15 cellular contexts compared by ENCODE assay signal in genomic region chr16:4976079-4976478, GRCh38. TPM values are rescaled to one million over a fixed set of nuclear protein-coding genes. Genes with fewer than 3 reads are reported as not detected.
DNase-seq lines count a peak whose midpoint lies in the region; ATAC-seq and TF ChIP-seq lines count a peak whose summit lies in the region.
"Had no signal": no experiment of that assay in that cellular context is flagged by ENCODE, and none has a peak within 500 bp of the region (broad histone marks: within the 10 kb centered on the region; RNA-seq: fewer than 3 reads in every experiment).

No MANE protein-coding gene starts in this region.

- TF ChIP-seq CTCF in Panc1 (IDR thresholded peaks at IDR 0.05): no peak
- no peak for TF ChIP-seq CTCF in smooth muscle cell (IDR thresholded peaks at IDR 0.05; ENCODE audit: borderline replicate concordance, insufficient read depth, poor library complexity, severe bottlenecking)
- no peak for TF ChIP-seq CTCF in CD14-positive monocyte (IDR thresholded peaks at IDR 0.05)
- TF ChIP-seq CTCF in osteocyte (IDR thresholded peaks at IDR 0.05): no peak

- H4K20me1 ChIP-seq in smooth muscle cell (ENCODE audit: low read depth): no peaks in the 10 kb centered on the region

- peaks cover 4% of the 10 kb centered on the region for H3K4me1 Mint-ChIP-seq in activated naive CD8-positive, alpha-beta T cell treated with anti-CD3 and anti-CD28 coated beads, Interleukin-2, amount 50 U/mL, for 24 hours
- H3K4me1 Mint-ChIP-seq in activated naive CD8-positive, alpha-beta T cell treated with anti-CD3 and anti-CD28 coated beads for 36 hours: no peaks in the 10 kb centered on the region
- H3K4me1 Mint-ChIP-seq in CD14-positive monocyte: peaks cover 12% of the 10 kb centered on the region
- H3K4me1 Mint-ChIP-seq in osteocyte (ENCODE audit: unreplicated experiment): no peaks in the 10 kb centered on the region
- H3K4me1 Mint-ChIP-seq: central memory CD8-positive, alpha-beta T cell had no signal

- POLR2A ChIA-PET in Panc1 (lab: Charles Lee): no interaction called here

- DNase-seq in activated naive CD8-positive, alpha-beta T cell treated with anti-CD3 and anti-CD28 coated beads, Interleukin-2, amount 50 U/mL, for 24 hours: no peak
- no peak for DNase-seq in activated naive CD8-positive, alpha-beta T cell treated with anti-CD3 and anti-CD28 coated beads for 36 hours
- no peak for DNase-seq in Panc1 (ENCODE audit: low read depth, low spot score)
- peak; percentile 1 to 6 for DNase-seq in aorta
- DNase-seq in smooth muscle cell (lab: John Stamatoyannopoulos, UW; ENCODE audit: unreplicated experiment): no peak
- no peak for DNase-seq in CD14-positive monocyte (ENCODE audit: low spot score)
- no peak for DNase-seq in osteocyte (ENCODE audit: extremely low spot score, unreplicated experiment)
- DNase-seq: activated CD4-positive, alpha-beta T cell treated with anti-CD3 and anti-CD28 coated beads for 36 hours; NCI-H187; thyroid gland had no signal

- H3F3A ChIP-seq in smooth muscle cell (ENCODE audit: low read depth): no peaks in the 10 kb centered on the region

- H2AFZ ChIP-seq in smooth muscle cell (ENCODE audit: low read depth): no peak overlapping the region

- H3K27me3 ChIP-seq in Panc1 (ENCODE audit: control insufficient read depth, insufficient read depth, low read length) (peaks cover 2% of the 10 kb centered on the region; the same call in 1 of the 2 replicates), aorta (ENCODE audit: control insufficient read depth in 1 of 2, insufficient read depth in 2 of 2, low read length in 1 of 2) (no peaks in the 10 kb centered on the region), smooth muscle cell (ENCODE audit: low read depth) (no peaks in the 10 kb centered on the region)
- H3K27me3 ChIP-seq: thyroid gland had no signal

- H3K79me2 ChIP-seq in smooth muscle cell (ENCODE audit: low read depth): no peaks in the 10 kb centered on the region

- no peak overlapping the region for H3K27ac ChIP-seq in Panc1 (ENCODE audit: low read length)
- H3K27ac ChIP-seq in aorta (ENCODE audit: low read depth in 1 of 2, low read length in 2 of 2): no peak overlapping the region
- no peak overlapping the region for H3K27ac ChIP-seq in smooth muscle cell (ENCODE audit: low read depth)
- H3K27ac ChIP-seq: 22Rv1, skin epidermis, thyroid gland had no signal

- intact Hi-C loops in Panc1 (cut with micrococcal nuclease; ENCODE audit: unreplicated experiment) (no loop called here), aorta (cut with DNase I) (no loop called here), CD14-positive monocyte (cut with micrococcal nuclease) (no loop called here)

- peaks cover 18% of the 10 kb centered on the region for H3K27me3 Mint-ChIP-seq in activated naive CD8-positive, alpha-beta T cell treated with anti-CD3 and anti-CD28 coated beads, Interleukin-2, amount 50 U/mL, for 24 hours
- peaks cover 7% of the 10 kb centered on the region for H3K27me3 Mint-ChIP-seq in activated naive CD8-positive, alpha-beta T cell treated with anti-CD3 and anti-CD28 coated beads for 36 hours
- H3K27me3 Mint-ChIP-seq in CD14-positive monocyte (ENCODE audit: low read depth in 3 of 3) (peaks cover 4 to 23% (median 13%) of the 10 kb centered on the region in 3 donors), osteocyte (ENCODE audit: unreplicated experiment) (peaks cover 25% of the 10 kb centered on the region)

- H3K4me2 ChIP-seq in smooth muscle cell: no peak overlapping the region

- H3K9me3 Mint-ChIP-seq in activated naive CD8-positive, alpha-beta T cell treated with anti-CD3 and anti-CD28 coated beads, Interleukin-2, amount 50 U/mL, for 24 hours: no peaks in the 10 kb centered on the region
- H3K9me3 Mint-ChIP-seq in activated naive CD8-positive, alpha-beta T cell treated with anti-CD3 and anti-CD28 coated beads for 36 hours: no peaks in the 10 kb centered on the region
- H3K9me3 Mint-ChIP-seq in CD14-positive monocyte (no peaks in the 10 kb centered on the region), osteocyte (ENCODE audit: unreplicated experiment) (no peaks in the 10 kb centered on the region)
- H3K9me3 Mint-ChIP-seq: central memory CD8-positive, alpha-beta T cell had no signal

- WGBS in aorta, 2 donors: 84 to 91% methylated on average over 2 of the region's 2 CpGs
- 81% methylated on average over 2 of the region's 2 CpGs for WGBS in smooth muscle cell (ENCODE audit: low lambda C conversion rate)

- H3K9ac ChIP-seq in smooth muscle cell (ENCODE audit: low read depth): no peak overlapping the region

- no peak overlapping the region for H3K27ac Mint-ChIP-seq in activated naive CD8-positive, alpha-beta T cell treated with anti-CD3 and anti-CD28 coated beads, Interleukin-2, amount 50 U/mL, for 24 hours
- H3K27ac Mint-ChIP-seq in activated naive CD8-positive, alpha-beta T cell treated with anti-CD3 and anti-CD28 coated beads for 36 hours: no peak overlapping the region
- H3K27ac Mint-ChIP-seq in CD14-positive monocyte: peak overlapping the region in 2 of 7 donors; percentile 30 to 74
- H3K27ac Mint-ChIP-seq in osteocyte (ENCODE audit: unreplicated experiment): no peak overlapping the region
- H3K27ac Mint-ChIP-seq: activated CD4-positive, alpha-beta T cell treated with anti-CD3 and anti-CD28 coated beads for 36 hours had no signal

- ATAC-seq in activated naive CD8-positive, alpha-beta T cell treated with anti-CD3 and anti-CD28 coated beads, Interleukin-2, amount 50 U/mL, for 24 hours: peak; percentile 10
- ATAC-seq in HG03060 (IDR thresholded peaks at IDR 0.05; ENCODE audit: low read depth, unreplicated experiment): peak; percentile 91
- ATAC-seq in Panc1: 0 out of 2 replicates have a peak, but pooled peaks have one; percentile 43
- ATAC-seq in aorta (ENCODE audit: low FRiP score): no peak
- ATAC-seq: activated CD4-positive, alpha-beta T cell treated with anti-CD3 and anti-CD28 coated beads for 36 hours had no signal

- in situ Hi-C loops in Panc1 (cut with HindIII; ENCODE audit: low pct_unique_long_range_greater_than_20kb, low sequenced_read_pairs): no loop called here

- no TSS peak for BruUV-seq in Panc1 (replicated peaks; lab: Mats Ljungman, UMichigan)

- H3K36me3 Mint-ChIP-seq in activated naive CD8-positive, alpha-beta T cell treated with anti-CD3 and anti-CD28 coated beads, Interleukin-2, amount 50 U/mL, for 24 hours (ENCODE audit: low read depth): no peaks in the 10 kb centered on the region
- H3K36me3 Mint-ChIP-seq in activated naive CD8-positive, alpha-beta T cell treated with anti-CD3 and anti-CD28 coated beads for 36 hours: no peaks in the 10 kb centered on the region
- H3K36me3 Mint-ChIP-seq in CD14-positive monocyte (no peaks in the 10 kb centered on the region), osteocyte (ENCODE audit: unreplicated experiment) (no peaks in the 10 kb centered on the region)

- H3K36me3 ChIP-seq in Panc1 (ENCODE audit: control insufficient read depth, insufficient read depth, low read length): no peaks in the 10 kb centered on the region
- H3K36me3 ChIP-seq in aorta (ENCODE audit: control insufficient read depth in 1 of 2, insufficient read depth in 2 of 2, low read length in 1 of 2): no peaks in the 10 kb centered on the region
- H3K36me3 ChIP-seq in smooth muscle cell (ENCODE audit: low read depth): no peaks in the 10 kb centered on the region
- H3K36me3 ChIP-seq: thyroid gland had no signal

- H3K4me3 ChIP-seq in Panc1 (ENCODE audit: low read depth in 2 of 2, low read length in 2 of 2): no peak overlapping the region
- H3K4me3 ChIP-seq in aorta (ENCODE audit: low read length in 2 of 2): no peak overlapping the region
- no peak overlapping the region for H3K4me3 ChIP-seq in smooth muscle cell
- H3K4me3 ChIP-seq: skin epidermis, thyroid gland had no signal

- CTCF ChIA-PET in Panc1 (lab: Charles Lee): no interaction called here

- H3K4me1 ChIP-seq in Panc1 (ENCODE audit: control insufficient read depth, insufficient read depth, low read length) (no peaks in the 10 kb centered on the region), aorta (ENCODE audit: control insufficient read depth in 1 of 2, insufficient read depth in 2 of 2, low read length in 2 of 2) (no peaks in the 10 kb centered on the region), smooth muscle cell (ENCODE audit: low read depth) (no peaks in the 10 kb centered on the region)
- H3K4me1 ChIP-seq: thyroid gland had no signal

- no peak overlapping the region for H3K4me3 Mint-ChIP-seq in activated naive CD8-positive, alpha-beta T cell treated with anti-CD3 and anti-CD28 coated beads, Interleukin-2, amount 50 U/mL, for 24 hours
- H3K4me3 Mint-ChIP-seq in activated naive CD8-positive, alpha-beta T cell treated with anti-CD3 and anti-CD28 coated beads for 36 hours: no peak overlapping the region
- no peak overlapping the region for H3K4me3 Mint-ChIP-seq in CD14-positive monocyte
- H3K4me3 Mint-ChIP-seq in osteocyte (ENCODE audit: unreplicated experiment): no peak overlapping the region
- H3K4me3 Mint-ChIP-seq: activated CD4-positive, alpha-beta T cell treated with anti-CD3 and anti-CD28 coated beads for 36 hours; central memory CD8-positive, alpha-beta T cell had no signal

- no peaks in the 10 kb centered on the region for H3K9me3 ChIP-seq in Panc1 (ENCODE audit: control insufficient read depth, insufficient read depth, low read depth, low read length)
- peaks cover 2% of the 10 kb centered on the region for H3K9me3 ChIP-seq in aorta (ENCODE audit: control insufficient read depth, low read length)
- no peaks in the 10 kb centered on the region for H3K9me3 ChIP-seq in smooth muscle cell (replicated peaks; ENCODE audit: low read depth)
- H3K9me3 ChIP-seq: thyroid gland had no signal

RNA-seq across cellular contexts. Expression of gene SEC14L5, which starts 17.9 kb away (rescaled TPM):
- under 1 TPM; 0.04 to 0.10 TPM for total RNA-seq in activated naive CD8-positive, alpha-beta T cell treated with anti-CD3 and anti-CD28 coated beads for 36 hours
- total RNA-seq in Panc1 (2021; ENCODE audit: unreplicated experiment): 0.26 TPM
- polyA plus RNA-seq in Panc1 (2012; ENCODE audit: insufficient read length): 0.33 TPM
- total RNA-seq in aorta: under 1 TPM; 0.29 to 0.90 TPM
- under 1 TPM in 1 of 2 donors, not detected in 1; 0.26 TPM for polyA plus RNA-seq in aorta
- not detected in 2 replicates for total RNA-seq in smooth muscle cell
- polyA plus RNA-seq in smooth muscle cell: not detected in 2 replicates
- polyA plus RNA-seq in CD14-positive monocyte: under 1 TPM in 1 of 2 donors, not detected in 1; 0.03 TPM
- total RNA-seq in osteocyte: not detected in 2 replicates
- total RNA-seq: kidney epithelial cell had no signal

RNA-seq across cellular contexts. Expression of gene PPL, which starts 39.1 kb away (rescaled TPM):
- not detected for total RNA-seq in activated naive CD8-positive, alpha-beta T cell treated with anti-CD3 and anti-CD28 coated beads for 36 hours
- total RNA-seq in Panc1 (2021; ENCODE audit: unreplicated experiment) (89.4 TPM), aorta (10 to 100 TPM; 11.9 to 22.9 TPM), smooth muscle cell (4.8 and 7.7 TPM in 2 replicates), osteocyte (9.7 and 10.3 TPM in 2 replicates)
- 97.1 TPM for polyA plus RNA-seq in Panc1 (2012; ENCODE audit: insufficient read length)
- polyA plus RNA-seq in aorta (10 to 100 TPM in 1 of 2 donors, 1 to 10 TPM in 1; 5.9 to 23.9 TPM), smooth muscle cell (3.0 and 10.7 TPM in 2 replicates), CD14-positive monocyte (under 1 TPM in 1 of 2 donors, not detected in 1; 0.02 TPM)
- total RNA-seq: activated CD4-positive, alpha-beta T cell treated with anti-CD3 and anti-CD28 coated beads for 36 hours had no signal

RNA-seq across cellular contexts. Expression of gene NAGPA, which starts 57.7 kb away (rescaled TPM):
- 10 to 100 TPM; 14.7 to 16.4 TPM for total RNA-seq in activated naive CD8-positive, alpha-beta T cell treated with anti-CD3 and anti-CD28 coated beads for 36 hours
- total RNA-seq in Panc1 (2021; ENCODE audit: unreplicated experiment) (19.2 TPM), aorta (10 to 100 TPM in 1 of 2 donors, 1 to 10 TPM in 1; 5.4 to 10.9 TPM), smooth muscle cell (3.8 and 4.2 TPM in 2 replicates), osteocyte (16.8 and 19.9 TPM in 2 replicates)
- 25.0 TPM for polyA plus RNA-seq in Panc1 (2012; ENCODE audit: insufficient read length)
- polyA plus RNA-seq in aorta (1 to 10 TPM; 4.0 to 9.7 TPM), smooth muscle cell (5.4 and 10.0 TPM in 2 replicates), CD14-positive monocyte (10 to 100 TPM; 44.9 to 51.5 TPM)

Comparison
In these comparisons a context has a peak if more than half of its experiments do, and no peak if none do; other contexts are left out.
1. DNase-seq: peak in aorta (2 of 2); none in activated naive CD8-positive, alpha-beta T cell treated with anti-CD3 and anti-CD28 coated beads, Interleukin-2, amount 50 U/mL, for 24 hours (single experiment), activated naive CD8-positive, alpha-beta T cell treated with anti-CD3 and anti-CD28 coated beads for 36 hours (single experiment), Panc1 (single experiment), smooth muscle cell (single experiment), CD14-positive monocyte (single experiment) and osteocyte (single experiment).